1 cellular context compared by ENCODE assay signal in the genomic region with DNA sequence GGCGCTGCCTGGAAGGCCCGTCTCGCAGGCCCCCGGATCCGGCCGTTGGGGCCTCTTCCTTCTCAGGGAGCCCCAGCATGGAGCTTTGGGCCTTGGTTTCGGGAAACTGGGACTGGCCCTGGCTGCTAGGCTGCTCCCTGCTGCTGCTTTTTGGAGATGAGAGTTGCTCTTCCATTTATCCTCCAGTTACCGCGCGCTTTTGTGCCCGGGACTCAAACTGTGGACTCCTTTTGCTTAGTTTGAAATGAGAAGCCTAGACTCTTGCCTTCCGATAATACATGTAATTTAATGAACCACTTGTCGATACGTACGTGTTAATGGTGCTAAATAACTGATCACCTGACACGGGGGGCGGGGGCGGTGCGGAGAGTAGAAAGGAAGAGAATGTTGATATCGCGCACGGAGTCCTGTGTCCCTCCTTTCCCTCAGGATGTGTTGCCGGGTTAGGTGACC.
TF ChIP-seq lines count a peak whose summit lies in the region.

No MANE protein-coding gene starts in this region.

TF ChIP-seq in HepG2, 621 proteins besides CTCF, POLR2A, EP300 and RAD21 (continued from another document):
- TF ChIP-seq ZNF773 (CRISPR knock-in tag; IDR thresholded peaks at IDR 0.05; ENCODE audit: borderline replicate concordance) (no peak), HOXA7 (CRISPR knock-in tag; IDR thresholded peaks at IDR 0.05) (0 out of 2 replicates have a peak, but pooled peaks have one; percentile 45), SNAI1 (CRISPR knock-in tag; IDR thresholded peaks at IDR 0.05; ENCODE audit: borderline replicate concordance) (no peak), ZNF713 (CRISPR knock-in tag; IDR thresholded peaks at IDR 0.05) (peak; percentile 15; the same call in 1 of the 2 replicates), NR2C2 (CRISPR knock-in tag; IDR thresholded peaks at IDR 0.05; ENCODE audit: borderline replicate concordance) (0 out of 2 replicates have a peak, but pooled peaks have one; percentile 5), ISX (CRISPR knock-in tag; conservative IDR thresholded peaks at IDR 0.05) (0 out of 2 replicates have a peak, but pooled peaks have one; percentile 36), FOXP1 (IDR thresholded peaks at IDR 0.05) (no peak), FOXP1 (CRISPR knock-in tag; IDR thresholded peaks at IDR 0.05) (0 out of 2 replicates have a peak, but pooled peaks have one; percentile 12), ZNF432 (CRISPR knock-in tag; IDR thresholded peaks at IDR 0.05; ENCODE audit: borderline replicate concordance) (no peak), ZBTB3 (CRISPR knock-in tag; IDR thresholded peaks at IDR 0.05; ENCODE audit: borderline replicate concordance, low read depth) (0 out of 2 replicates have a peak, but pooled peaks have one; percentile 3), CHD4 (IDR thresholded peaks at IDR 0.05; ENCODE audit: borderline replicate concordance, low read length) (0 out of 2 replicates have a peak, but pooled peaks have one; percentile 24), ZNF44 (CRISPR knock-in tag; IDR thresholded peaks at IDR 0.05) (0 out of 2 replicates have a peak, but pooled peaks have one; percentile 38), TBX3 (IDR thresholded peaks at IDR 0.05; ENCODE audit: borderline replicate concordance) (peak; percentile 60; the same call in 1 of the 2 replicates), STAG1 (CRISPR knock-in tag; IDR thresholded peaks at IDR 0.05) (no peak)
- TF ChIP-seq, protein P1, sequence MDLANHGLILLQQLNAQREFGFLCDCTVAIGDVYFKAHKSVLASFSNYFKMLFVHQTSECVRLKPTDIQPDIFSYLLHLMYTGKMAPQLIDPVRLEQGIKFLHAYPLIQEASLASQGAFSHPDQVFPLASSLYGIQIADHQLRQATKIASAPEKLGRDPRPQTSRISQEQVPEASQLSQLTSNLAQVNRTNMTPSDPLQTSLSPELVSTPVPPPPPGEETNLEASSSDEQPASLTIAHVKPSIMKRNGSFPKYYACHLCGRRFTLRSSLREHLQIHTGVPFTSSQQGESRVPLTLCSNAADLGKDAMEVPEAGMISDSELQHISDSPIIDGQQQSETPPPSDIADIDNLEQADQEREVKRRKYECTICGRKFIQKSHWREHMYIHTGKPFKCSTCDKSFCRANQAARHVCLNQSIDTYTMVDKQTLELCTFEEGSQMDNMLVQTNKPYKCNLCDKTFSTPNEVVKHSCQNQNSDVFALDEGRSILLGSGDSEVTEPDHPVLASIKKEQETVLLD (CRISPR knock-in tag; IDR thresholded peaks at IDR 0.05; ENCODE audit: low read depth), result peak; percentile 15; the same call in 1 of the 2 replicates
- TF ChIP-seq, protein P2, sequence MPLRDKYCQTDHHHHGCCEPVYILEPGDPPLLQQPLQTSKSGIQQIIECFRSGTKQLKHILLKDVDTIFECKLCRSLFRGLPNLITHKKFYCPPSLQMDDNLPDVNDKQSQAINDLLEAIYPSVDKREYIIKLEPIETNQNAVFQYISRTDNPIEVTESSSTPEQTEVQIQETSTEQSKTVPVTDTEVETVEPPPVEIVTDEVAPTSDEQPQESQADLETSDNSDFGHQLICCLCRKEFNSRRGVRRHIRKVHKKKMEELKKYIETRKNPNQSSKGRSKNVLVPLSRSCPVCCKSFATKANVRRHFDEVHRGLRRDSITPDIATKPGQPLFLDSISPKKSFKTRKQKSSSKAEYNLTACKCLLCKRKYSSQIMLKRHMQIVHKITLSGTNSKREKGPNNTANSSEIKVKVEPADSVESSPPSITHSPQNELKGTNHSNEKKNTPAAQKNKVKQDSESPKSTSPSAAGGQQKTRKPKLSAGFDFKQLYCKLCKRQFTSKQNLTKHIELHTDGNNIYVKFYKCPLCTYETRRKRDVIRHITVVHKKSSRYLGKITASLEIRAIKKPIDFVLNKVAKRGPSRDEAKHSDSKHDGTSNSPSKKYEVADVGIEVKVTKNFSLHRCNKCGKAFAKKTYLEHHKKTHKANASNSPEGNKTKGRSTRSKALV (CRISPR knock-in tag; IDR thresholded peaks at IDR 0.05), result 0 out of 2 replicates have a peak, but pooled peaks have one; percentile 8
- TF ChIP-seq, protein P3, sequence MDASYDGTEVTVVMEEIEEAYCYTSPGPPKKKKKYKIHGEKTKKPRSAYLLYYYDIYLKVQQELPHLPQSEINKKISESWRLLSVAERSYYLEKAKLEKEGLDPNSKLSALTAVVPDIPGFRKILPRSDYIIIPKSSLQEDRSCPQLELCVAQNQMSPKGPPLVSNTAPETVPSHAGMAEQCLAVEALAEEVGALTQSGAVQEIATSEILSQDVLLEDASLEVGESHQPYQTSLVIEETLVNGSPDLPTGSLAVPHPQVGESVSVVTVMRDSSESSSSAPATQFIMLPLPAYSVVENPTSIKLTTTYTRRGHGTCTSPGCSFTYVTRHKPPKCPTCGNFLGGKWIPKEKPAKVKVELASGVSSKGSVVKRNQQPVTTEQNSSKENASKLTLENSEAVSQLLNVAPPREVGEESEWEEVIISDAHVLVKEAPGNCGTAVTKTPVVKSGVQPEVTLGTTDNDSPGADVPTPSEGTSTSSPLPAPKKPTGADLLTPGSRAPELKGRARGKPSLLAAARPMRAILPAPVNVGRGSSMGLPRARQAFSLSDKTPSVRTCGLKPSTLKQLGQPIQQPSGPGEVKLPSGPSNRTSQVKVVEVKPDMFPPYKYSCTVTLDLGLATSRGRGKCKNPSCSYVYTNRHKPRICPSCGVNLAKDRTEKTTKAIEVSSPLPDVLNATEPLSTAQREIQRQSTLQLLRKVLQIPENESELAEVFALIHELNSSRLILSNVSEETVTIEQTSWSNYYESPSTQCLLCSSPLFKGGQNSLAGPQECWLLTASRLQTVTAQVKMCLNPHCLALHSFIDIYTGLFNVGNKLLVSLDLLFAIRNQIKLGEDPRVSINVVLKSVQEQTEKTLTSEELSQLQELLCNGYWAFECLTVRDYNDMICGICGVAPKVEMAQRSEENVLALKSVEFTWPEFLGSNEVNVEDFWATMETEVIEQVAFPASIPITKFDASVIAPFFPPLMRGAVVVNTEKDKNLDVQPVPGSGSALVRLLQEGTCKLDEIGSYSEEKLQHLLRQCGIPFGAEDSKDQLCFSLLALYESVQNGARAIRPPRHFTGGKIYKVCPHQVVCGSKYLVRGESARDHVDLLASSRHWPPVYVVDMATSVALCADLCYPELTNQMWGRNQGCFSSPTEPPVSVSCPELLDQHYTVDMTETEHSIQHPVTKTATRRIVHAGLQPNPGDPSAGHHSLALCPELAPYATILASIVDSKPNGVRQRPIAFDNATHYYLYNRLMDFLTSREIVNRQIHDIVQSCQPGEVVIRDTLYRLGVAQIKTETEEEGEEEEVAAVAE (CRISPR knock-in tag; IDR thresholded peaks at IDR 0.05; ENCODE audit: borderline replicate concordance), result no peak; the same call in 1 of the 2 replicates
